Comparison of ENCODE assay signal across 8 cellular contexts in the genomic region with DNA sequence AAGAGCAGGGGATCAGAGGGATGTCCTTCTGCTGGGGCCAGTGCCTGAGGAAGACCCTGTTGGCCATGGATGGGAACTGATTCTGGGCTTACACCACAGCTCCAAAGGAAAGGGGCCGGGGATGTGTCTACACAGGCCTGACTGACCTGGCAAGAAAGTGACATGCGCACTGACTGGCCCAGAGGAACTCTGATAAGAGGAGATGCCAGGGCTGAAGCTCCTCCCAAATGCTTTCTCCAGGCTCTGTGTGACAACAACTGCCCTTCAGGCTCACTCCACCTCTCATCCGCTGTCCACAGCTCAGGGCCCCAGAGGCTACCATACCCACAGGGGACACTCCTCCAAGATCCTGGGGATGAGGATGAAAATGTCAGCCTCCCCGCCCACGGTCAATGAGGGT.
A peak's percentile ranks its signal among the peaks of the same experiment; 100 is the strongest.
DNase-seq lines count a peak whose midpoint lies in the region; ATAC-seq and TF ChIP-seq lines count a peak whose summit lies in the region.

No MANE protein-coding gene starts in this region.

- peak overlapping the region in 8 of 11 experiments; percentile 9 to 67 (median 36); a peak in 10 of 22 replicates for H3K9ac ChIP-seq in BLaER1 treated with 17β-estradiol and CSF1 and Interleukin-3, amounts not matched to agents 10 nM and 100 nM
- no peak overlapping the region for H3K9ac ChIP-seq in MM.1S (ENCODE audit: low read length)

- no peaks in the 10 kb centered on the region for H3K27me3 ChIP-seq in BLaER1 treated with 17β-estradiol and CSF1 and Interleukin-3, amounts not matched to agents 10 nM and 100 nM
- H3K27me3 ChIP-seq in MM.1S (replicated peaks; ENCODE audit: insufficient read depth, low read length) = no peaks in the 10 kb centered on the region
- H3K27me3 ChIP-seq in right atrium auricular region = no peaks in the 10 kb centered on the region

- no peak for TF ChIP-seq CTCF in MM.1S (IDR thresholded peaks at IDR 0.05; ENCODE audit: low read length)
- TF ChIP-seq CTCF in right atrium auricular region (IDR thresholded peaks at IDR 0.05) = no peak

- H2AFZ ChIP-seq in MM.1S (ENCODE audit: low read length) = no peak overlapping the region

- H3K79me2 ChIP-seq in MM.1S (ENCODE audit: low read length) = no peaks in the 10 kb centered on the region

- peak; percentile 21 for ATAC-seq in GM21576 (IDR thresholded peaks at IDR 0.05; ENCODE audit: unreplicated experiment)

- no peak for DNase-seq in MM.1S
- no peak for DNase-seq in right atrium auricular region (ENCODE audit: low spot score)
- DNase-seq in cerebellum (ENCODE audit: low spot score) = no peak
- no peak for DNase-seq in medulla oblongata (ENCODE audit: extremely low spot score)
- no peak for DNase-seq in H4 (ENCODE audit: low spot score)
- no peak for DNase-seq in activated CD4-positive, alpha-beta T cell treated with anti-CD3 and anti-CD28 coated beads for 48 hours

- H3K4me1 ChIP-seq in BLaER1 treated with 17β-estradiol and CSF1 and Interleukin-3, amounts not matched to agents 10 nM and 100 nM = peaks cover 37 to 91% (median 53%) of the 10 kb centered on the region in 10 experiments
- H3K4me1 ChIP-seq in MM.1S (ENCODE audit: low read length) (peaks cover 12% of the 10 kb centered on the region), right atrium auricular region (peaks cover 0 to 17% of the 10 kb centered on the region in 2 donors)

- H4K20me1 ChIP-seq in BLaER1 treated with 17β-estradiol and CSF1 and Interleukin-3, amounts not matched to agents 10 nM and 100 nM = no peaks in the 10 kb centered on the region
- H4K20me1 ChIP-seq in MM.1S (ENCODE audit: insufficient read depth, low read length) = no peaks in the 10 kb centered on the region

- no peaks in the 10 kb centered on the region for H3K36me3 ChIP-seq in BLaER1 treated with 17β-estradiol and CSF1 and Interleukin-3, amounts not matched to agents 10 nM and 100 nM
- H3K36me3 ChIP-seq in MM.1S (replicated peaks; ENCODE audit: insufficient read depth, low read length) (no peaks in the 10 kb centered on the region), right atrium auricular region (no peaks in the 10 kb centered on the region)

- no peaks in the 10 kb centered on the region for H3K9me2 ChIP-seq in MM.1S (replicated peaks; ENCODE audit: insufficient read depth, low read length)

- H3K27ac ChIP-seq in BLaER1 treated with 17β-estradiol and CSF1 and Interleukin-3, amounts not matched to agents 10 nM and 100 nM = peak overlapping the region; percentile 3 to 84 (median 55); a peak in 20 of 22 replicates
- peak overlapping the region; percentile 35; the same call in 1 of the 2 replicates for H3K27ac ChIP-seq in MM.1S (ENCODE audit: low read length)
- H3K27ac ChIP-seq in right atrium auricular region = peak overlapping the region; percentile 55 to 72

- H3F3A ChIP-seq in MM.1S (ENCODE audit: insufficient read depth, low read length) = peaks cover 4% of the 10 kb centered on the region; the same call in 1 of the 2 replicates

- H3K4me3 ChIP-seq in BLaER1 treated with 17β-estradiol and CSF1 and Interleukin-3, amounts not matched to agents 10 nM and 100 nM = 0 out of 20 replicates have a peak overlapping the region, but pooled peaks of 1 of the 10 experiments have one; percentile 8
- H3K4me3 ChIP-seq in MM.1S (ENCODE audit: low read length) (no peak overlapping the region), right atrium auricular region (no peak overlapping the region)

- peak overlapping the region; percentile 59 to 95 (median 82) for H3K4me2 ChIP-seq in BLaER1 treated with 17β-estradiol and CSF1 and Interleukin-3, amounts not matched to agents 10 nM and 100 nM
- peak overlapping the region; percentile 33; the same call in 1 of the 2 replicates for H3K4me2 ChIP-seq in MM.1S (ENCODE audit: low read depth, low read length)

- H3K9me3 ChIP-seq in BLaER1 treated with 17β-estradiol and CSF1 and Interleukin-3, amounts not matched to agents 10 nM and 100 nM (replicated peaks in 1 of 11) = no peaks in the 10 kb centered on the region
- H3K9me3 ChIP-seq in MM.1S (replicated peaks; ENCODE audit: insufficient read depth, low read length) = no peaks in the 10 kb centered on the region
- H3K9me3 ChIP-seq in right atrium auricular region = no peaks in the 10 kb centered on the region
